Comparison of ENCODE assay signal across 1 cellular context in the genomic region with DNA sequence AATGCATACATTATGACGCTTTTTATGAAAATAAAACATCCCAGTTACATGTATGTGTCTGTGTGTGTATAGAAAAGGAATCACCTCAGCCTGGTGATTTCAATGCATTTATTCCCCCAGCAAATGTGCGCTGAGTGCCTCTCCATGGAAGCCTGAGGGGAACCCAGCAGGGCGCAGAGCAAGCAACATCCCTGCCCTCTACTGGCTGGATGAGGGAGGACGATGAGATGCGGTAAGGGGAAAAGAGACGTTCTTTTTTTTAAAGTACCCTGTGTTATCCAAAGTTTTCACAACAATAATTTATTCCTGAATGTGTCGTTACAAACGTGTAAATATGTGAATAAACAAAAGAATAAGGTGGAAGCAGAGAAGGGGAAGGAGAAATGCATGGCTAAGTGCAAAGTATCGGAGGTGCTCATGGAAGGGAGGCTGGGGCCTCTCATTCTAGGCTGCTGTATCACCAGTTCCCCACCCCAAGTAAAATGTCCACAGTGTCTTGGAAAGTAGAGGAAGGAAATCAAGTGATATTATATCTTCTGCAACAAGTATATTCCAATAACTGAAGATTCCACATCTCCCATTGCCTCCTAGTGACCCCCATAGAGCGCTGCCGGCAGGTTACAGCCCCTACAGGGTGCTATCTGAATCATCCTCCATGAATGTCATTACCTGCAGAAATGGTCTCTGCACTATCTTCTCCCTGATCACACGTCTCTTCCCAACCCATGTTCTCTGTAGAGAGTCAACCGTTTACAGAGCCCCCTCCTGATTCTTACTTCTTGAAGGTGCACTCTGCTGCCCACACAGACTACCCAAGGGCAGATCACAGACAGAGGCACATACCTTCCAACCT.
TF ChIP-seq lines count a peak whose summit lies in the region.

No MANE protein-coding gene starts in this region.

TF ChIP-seq in HEK293, 187 proteins besides CTCF, POLR2A, EP300 and RAD21 (continued from another document):
- no peak for TF ChIP-seq ZNF677 (tag by site-specific recombination; IDR thresholded peaks at IDR 0.05)
- TF ChIP-seq, protein P1, sequence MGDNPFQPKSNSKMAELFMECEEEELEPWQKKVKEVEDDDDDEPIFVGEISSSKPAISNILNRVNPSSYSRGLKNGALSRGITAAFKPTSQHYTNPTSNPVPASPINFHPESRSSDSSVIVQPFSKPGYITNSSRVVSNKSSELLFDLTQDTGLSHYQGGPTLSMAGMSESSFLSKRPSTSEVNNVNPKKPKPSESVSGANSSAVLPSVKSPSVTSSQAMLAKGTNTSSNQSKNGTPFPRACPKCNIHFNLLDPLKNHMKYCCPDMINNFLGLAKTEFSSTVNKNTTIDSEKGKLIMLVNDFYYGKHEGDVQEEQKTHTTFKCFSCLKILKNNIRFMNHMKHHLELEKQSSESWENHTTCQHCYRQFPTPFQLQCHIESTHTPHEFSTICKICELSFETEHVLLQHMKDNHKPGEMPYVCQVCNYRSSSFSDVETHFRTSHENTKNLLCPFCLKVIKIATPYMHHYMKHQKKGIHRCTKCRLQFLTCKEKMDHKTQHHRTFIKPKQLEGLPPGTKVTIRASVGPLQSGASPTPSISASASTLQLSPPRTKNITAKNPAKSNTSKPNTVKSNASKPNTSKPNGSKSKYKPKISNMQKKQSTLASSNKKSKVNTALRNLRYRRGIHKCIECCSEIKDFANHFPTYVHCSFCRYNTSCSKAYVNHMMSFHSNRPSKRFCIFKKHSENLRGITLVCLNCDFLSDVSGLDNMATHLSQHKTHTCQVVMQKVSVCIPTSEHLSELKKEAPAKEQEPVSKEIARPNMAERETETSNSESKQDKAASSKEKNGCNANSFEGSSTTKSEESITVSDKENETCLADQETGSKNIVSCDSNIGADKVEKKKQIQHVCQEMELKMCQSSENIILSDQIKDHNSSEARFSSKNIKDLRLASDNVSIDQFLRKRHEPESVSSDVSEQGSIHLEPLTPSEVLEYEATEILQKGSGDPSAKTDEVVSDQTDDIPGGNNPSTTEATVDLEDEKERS (tag by site-specific recombination; IDR thresholded peaks at IDR 0.05) = no peak
- no peak for TF ChIP-seq ZNF837 (tag by site-specific recombination; IDR thresholded peaks at IDR 0.05)
- TF ChIP-seq, protein P2, sequence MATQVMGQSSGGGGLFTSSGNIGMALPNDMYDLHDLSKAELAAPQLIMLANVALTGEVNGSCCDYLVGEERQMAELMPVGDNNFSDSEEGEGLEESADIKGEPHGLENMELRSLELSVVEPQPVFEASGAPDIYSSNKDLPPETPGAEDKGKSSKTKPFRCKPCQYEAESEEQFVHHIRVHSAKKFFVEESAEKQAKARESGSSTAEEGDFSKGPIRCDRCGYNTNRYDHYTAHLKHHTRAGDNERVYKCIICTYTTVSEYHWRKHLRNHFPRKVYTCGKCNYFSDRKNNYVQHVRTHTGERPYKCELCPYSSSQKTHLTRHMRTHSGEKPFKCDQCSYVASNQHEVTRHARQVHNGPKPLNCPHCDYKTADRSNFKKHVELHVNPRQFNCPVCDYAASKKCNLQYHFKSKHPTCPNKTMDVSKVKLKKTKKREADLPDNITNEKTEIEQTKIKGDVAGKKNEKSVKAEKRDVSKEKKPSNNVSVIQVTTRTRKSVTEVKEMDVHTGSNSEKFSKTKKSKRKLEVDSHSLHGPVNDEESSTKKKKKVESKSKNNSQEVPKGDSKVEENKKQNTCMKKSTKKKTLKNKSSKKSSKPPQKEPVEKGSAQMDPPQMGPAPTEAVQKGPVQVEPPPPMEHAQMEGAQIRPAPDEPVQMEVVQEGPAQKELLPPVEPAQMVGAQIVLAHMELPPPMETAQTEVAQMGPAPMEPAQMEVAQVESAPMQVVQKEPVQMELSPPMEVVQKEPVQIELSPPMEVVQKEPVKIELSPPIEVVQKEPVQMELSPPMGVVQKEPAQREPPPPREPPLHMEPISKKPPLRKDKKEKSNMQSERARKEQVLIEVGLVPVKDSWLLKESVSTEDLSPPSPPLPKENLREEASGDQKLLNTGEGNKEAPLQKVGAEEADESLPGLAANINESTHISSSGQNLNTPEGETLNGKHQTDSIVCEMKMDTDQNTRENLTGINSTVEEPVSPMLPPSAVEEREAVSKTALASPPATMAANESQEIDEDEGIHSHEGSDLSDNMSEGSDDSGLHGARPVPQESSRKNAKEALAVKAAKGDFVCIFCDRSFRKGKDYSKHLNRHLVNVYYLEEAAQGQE (tag by site-specific recombination; IDR thresholded peaks at IDR 0.05) = no peak
- TF ChIP-seq TRIM28 (IDR thresholded peaks at IDR 0.05; ENCODE audit: borderline replicate concordance, low read length) = 0 out of 2 replicates have a peak, but pooled peaks have one; percentile 28
- TF ChIP-seq ZSCAN30 (tag by site-specific recombination; IDR thresholded peaks at IDR 0.05) = no peak
- TF ChIP-seq, protein P3, sequence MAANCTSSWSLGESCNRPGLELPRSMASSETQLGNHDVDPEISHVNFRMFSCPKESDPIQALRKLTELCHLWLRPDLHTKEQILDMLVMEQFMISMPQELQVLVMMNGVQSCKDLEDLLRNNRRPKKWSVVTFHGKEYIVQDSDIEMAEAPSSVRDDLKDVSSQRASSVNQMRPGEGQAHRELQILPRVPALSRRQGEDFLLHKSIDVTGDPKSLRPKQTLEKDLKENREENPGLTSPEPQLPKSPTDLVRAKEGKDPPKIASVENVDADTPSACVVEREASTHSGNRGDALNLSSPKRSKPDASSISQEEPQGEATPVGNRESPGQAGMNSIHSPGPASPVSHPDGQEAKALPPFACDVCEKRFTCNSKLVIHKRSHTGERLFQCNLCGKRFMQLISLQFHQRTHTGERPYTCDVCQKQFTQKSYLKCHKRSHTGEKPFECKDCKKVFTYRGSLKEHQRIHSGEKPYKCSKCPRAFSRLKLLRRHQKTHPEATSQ (tag by site-specific recombination; IDR thresholded peaks at IDR 0.05) = no peak
- TF ChIP-seq ZNF621 (tag by site-specific recombination; IDR thresholded peaks at IDR 0.05) = no peak
- TF ChIP-seq, protein P4, sequence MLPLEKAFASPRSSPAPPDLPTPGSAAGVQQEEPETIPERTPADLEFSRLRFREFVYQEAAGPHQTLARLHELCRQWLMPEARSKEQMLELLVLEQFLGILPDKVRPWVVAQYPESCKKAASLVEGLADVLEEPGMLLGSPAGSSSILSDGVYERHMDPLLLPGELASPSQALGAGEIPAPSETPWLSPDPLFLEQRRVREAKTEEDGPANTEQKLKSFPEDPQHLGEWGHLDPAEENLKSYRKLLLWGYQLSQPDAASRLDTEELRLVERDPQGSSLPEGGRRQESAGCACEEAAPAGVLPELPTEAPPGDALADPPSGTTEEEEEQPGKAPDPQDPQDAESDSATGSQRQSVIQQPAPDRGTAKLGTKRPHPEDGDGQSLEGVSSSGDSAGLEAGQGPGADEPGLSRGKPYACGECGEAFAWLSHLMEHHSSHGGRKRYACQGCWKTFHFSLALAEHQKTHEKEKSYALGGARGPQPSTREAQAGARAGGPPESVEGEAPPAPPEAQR (tag by site-specific recombination; IDR thresholded peaks at IDR 0.05) = no peak
- no peak for TF ChIP-seq ZNF174 (tag by site-specific recombination; IDR thresholded peaks at IDR 0.05)
- TF ChIP-seq ZNF404 (tag by site-specific recombination; IDR thresholded peaks at IDR 0.05) = no peak
- TF ChIP-seq ZBTB17 (tag by site-specific recombination; IDR thresholded peaks at IDR 0.05) = no peak
- TF ChIP-seq ZIC2 (tag by site-specific recombination; IDR thresholded peaks at IDR 0.05) = peak; percentile 68
- TF ChIP-seq MEIS1 (CRISPR knock-in tag; IDR thresholded peaks at IDR 0.05; ENCODE audit: borderline replicate concordance) = no peak
